In the genomic region with DNA sequence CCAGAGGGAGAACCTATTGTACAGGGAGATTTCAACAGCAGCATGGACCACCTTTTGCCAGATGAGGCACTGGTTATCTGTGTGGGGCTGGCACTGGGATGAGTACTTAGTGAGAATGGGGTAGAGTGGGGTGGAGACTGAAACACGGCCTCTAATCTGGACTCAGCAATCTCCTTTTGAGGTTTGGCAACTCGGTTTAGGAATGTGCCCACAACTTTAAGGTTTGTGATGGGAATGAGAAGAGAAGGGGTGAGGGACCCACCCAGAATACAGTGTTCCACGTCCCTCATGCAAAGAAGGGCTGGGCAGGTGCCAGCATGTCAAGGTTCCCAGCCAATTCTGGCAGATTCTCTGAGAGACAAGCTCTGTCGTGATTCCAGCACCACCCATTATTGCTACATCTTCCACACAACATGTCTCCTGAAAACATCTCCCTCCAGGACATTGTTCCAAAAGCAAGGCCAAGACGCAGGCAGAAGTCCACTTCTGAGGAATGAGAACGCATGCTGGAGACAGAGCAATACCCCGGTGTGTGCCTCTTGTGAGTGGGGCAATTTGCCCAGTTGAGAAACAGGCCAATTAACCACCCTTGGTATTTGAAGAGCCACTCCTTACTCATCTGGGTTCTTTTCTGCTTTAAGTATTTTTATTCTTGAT, we compare ENCODE assay signal across 15 cellular contexts. TPM values are rescaled to one million over a fixed set of nuclear protein-coding genes. Genes with fewer than 3 reads are reported as not detected.
A peak's percentile ranks its signal among the peaks of the same experiment; 100 is the strongest.
DNase-seq lines count a peak whose midpoint lies in the region; ATAC-seq and TF ChIP-seq lines count a peak whose summit lies in the region.
"Had no signal": no experiment of that assay in that cellular context is flagged by ENCODE, and none has a peak within 500 bp of the region (broad histone marks: within the 10 kb centered on the region; RNA-seq: fewer than 3 reads in every experiment).

No MANE protein-coding gene starts in this region.

- intact Hi-C loops in Right ventricle myocardium inferior (cut with DNase I) (no loop called here), cardiac septum (cut with DNase I) (no loop called here), lower leg skin (cut with DNase I; ENCODE audit: low total_unique reads) (no loop called here)

- peaks cover 4% of the 10 kb centered on the region for H3K36me3 Mint-ChIP-seq in natural killer cell treated with Interleukin-12 subunit alpha and Interleukin-12 subunit beta and Interleukin-15 and Interleukin-18, amount 100 ng/mL, for 72 hours

- in situ Hi-C loops in ACHN (cut with HindIII; ENCODE audit: low pct_ligation_motif_present, low pct_unique_long_range_greater_than_20kb, low sequenced_read_pairs), result no loop called here

- no peaks in the 10 kb centered on the region for H3K4me1 Mint-ChIP-seq in natural killer cell treated with Interleukin-12 subunit alpha and Interleukin-12 subunit beta and Interleukin-15 and Interleukin-18, amount 100 ng/mL, for 72 hours (ENCODE audit: low read depth in 2 of 2)

- peak; percentile 86 for ATAC-seq in Right ventricle myocardium inferior
- no peak for ATAC-seq in natural killer cell treated with Interleukin-12 subunit alpha and Interleukin-12 subunit beta and Interleukin-15 and Interleukin-18, amount 100 ng/mL, for 72 hours
- ATAC-seq: mucosa of descending colon had no signal

- DNase-seq in Right ventricle myocardium inferior (ENCODE audit: missing footprints), result no peak
- DNase-seq in cardiac septum (ENCODE audit: low spot score), result no peak
- DNase-seq in coronary artery (ENCODE audit: low spot score), result peak; percentile 78
- peak; percentile 73 to 90 for DNase-seq in lower leg skin (ENCODE audit: low spot score in 2 of 2)
- no peak for DNase-seq in MV-4-11 (lab: John Stamatoyannopoulos, UW)
- no peak for DNase-seq in natural killer cell treated with Interleukin-12 subunit alpha and Interleukin-12 subunit beta and Interleukin-15 and Interleukin-18, amount 100 ng/mL, for 72 hours (ENCODE audit: low spot score)
- no peak for DNase-seq in ACHN
- DNase-seq in NCI-H1930 (lab: John Stamatoyannopoulos, UW), result no peak
- DNase-seq: activated CD4-positive, alpha-beta T cell treated with anti-CD3 and anti-CD28 coated beads for 1 hour; Karpas-422; SIG-M5 had no signal

- H3K4me3 Mint-ChIP-seq in natural killer cell treated with Interleukin-12 subunit alpha and Interleukin-12 subunit beta and Interleukin-15 and Interleukin-18, amount 100 ng/mL, for 72 hours, result no peak overlapping the region

- H3K27ac Mint-ChIP-seq in natural killer cell treated with Interleukin-12 subunit alpha and Interleukin-12 subunit beta and Interleukin-15 and Interleukin-18, amount 100 ng/mL, for 72 hours, result no peak overlapping the region
- H3K27ac Mint-ChIP-seq: activated T-helper 2 cell treated with anti-CD3 and anti-CD28 coated beads, Interferon-gamma antibody, Interleukin-2, Interleukin-4, amounts not matched to agents 10 μg/mL and 5 μg/mL and 100 μg/mL, durations not matched to agents 14 hours and 24 hours and 36 hours had no signal

- H3K9me3 Mint-ChIP-seq in natural killer cell treated with Interleukin-12 subunit alpha and Interleukin-12 subunit beta and Interleukin-15 and Interleukin-18, amount 100 ng/mL, for 72 hours, result no peaks in the 10 kb centered on the region

- H3K4me3 ChIP-seq in coronary artery (no peak overlapping the region), lower leg skin (ENCODE audit: low read depth, poor library complexity, severe bottlenecking) (no peak overlapping the region)
- H3K4me3 ChIP-seq: A549, mucosa of descending colon, smooth muscle cell had no signal

- no peak for TF ChIP-seq POLR2A in lower leg skin (IDR thresholded peaks at IDR 0.05)

- peak overlapping the region in 1 of 2 donors; percentile 66 for H3K27ac ChIP-seq in coronary artery
- H3K27ac ChIP-seq: A549 had no signal

- peaks cover 0 to 8% of the 10 kb centered on the region in 2 donors for H3K27me3 Mint-ChIP-seq in natural killer cell treated with Interleukin-12 subunit alpha and Interleukin-12 subunit beta and Interleukin-15 and Interleukin-18, amount 100 ng/mL, for 72 hours

- no peak for TF ChIP-seq CTCF in coronary artery (IDR thresholded peaks at IDR 0.05)
- no peak for TF ChIP-seq CTCF in lower leg skin (IDR thresholded peaks at IDR 0.05)

- 23 to 26% methylated on average over 7 of the region's 7 CpGs for WGBS in lower leg skin, 2 donors

RNA-seq across cellular contexts. Expression of a gene that starts 37.5 kb away (rescaled TPM):
- total RNA-seq in Right ventricle myocardium inferior, result 0.08 TPM
- total RNA-seq in cardiac septum, result not detected
- total RNA-seq in lower leg skin, result under 1 TPM; 0.23 to 0.69 (median 0.42) TPM
- total RNA-seq in natural killer cell treated with Interleukin-12 subunit alpha and Interleukin-12 subunit beta and Interleukin-15 and Interleukin-18, amount 100 ng/mL, for 72 hours, result 10 to 100 TPM; 12.1 to 40.9 TPM
- total RNA-seq: smooth muscle cell had no signal

Comparison
In these comparisons a context has a peak if more than half of its experiments do, and no peak if none do; other contexts are left out.
1. DNase-seq: peak in coronary artery (single experiment) and lower leg skin (2 of 2); none in Right ventricle myocardium inferior (single experiment), cardiac septum (single experiment), MV-4-11 (single experiment), natural killer cell treated with Interleukin-12 subunit alpha and Interleukin-12 subunit beta and Interleukin-15 and Interleukin-18, amount 100 ng/mL, for 72 hours (single experiment), ACHN (single experiment) and NCI-H1930 (0 of 2).
2. RNA of a gene that starts 37.5 kb away (total RNA-seq): 12.1 to 40.9 TPM in natural killer cell treated with Interleukin-12 subunit alpha and Interleukin-12 subunit beta and Interleukin-15 and Interleukin-18, amount 100 ng/mL, for 72 hours; 0.23 to 0.69 TPM in lower leg skin, 0.08 TPM in Right ventricle myocardium inferior (single experiment) and not detected in cardiac septum (single experiment); every median in the first group is over 4 times any median in the second.